Comparison of ENCODE assay signal across 8 cellular contexts in genomic region chr22:31754813-31755212, GRCh38. TPM values are rescaled to one million over a fixed set of nuclear protein-coding genes. Genes with fewer than 3 reads are reported as not detected.
DNase-seq lines count a peak whose midpoint lies in the region; ATAC-seq, FAIRE-seq and TF ChIP-seq lines count a peak whose summit lies in the region.

No MANE protein-coding gene starts in this region.

- H3K4me3 Mint-ChIP-seq in astrocyte (ENCODE audit: unreplicated experiment) = peak overlapping the region; percentile 89

- H3K9ac ChIP-seq in astrocyte (ENCODE audit: low read length) = peak overlapping the region; percentile 93
- peak overlapping the region in 1 of 2 donors; percentile 40 for H3K9ac ChIP-seq in liver (ENCODE audit: low read depth in 1 of 2, low read length in 2 of 2)

- peak overlapping the region; percentile 94 for H3K4me2 ChIP-seq in astrocyte (ENCODE audit: low read length)

- TF ChIP-seq EP300 in tibial nerve (IDR thresholded peaks at IDR 0.05) = no peak

- intact Hi-C loops in cardiac septum (cut with DNase I) = loop anchor here (5.0 kb wide), 3 partner anchors 73 to 657 kb away; partner anchors contain the start of genes PISD and RTCB

- H2AFZ ChIP-seq in astrocyte (ENCODE audit: low read depth, low read length) = peak overlapping the region; percentile 90

- H3K27ac ChIP-seq in cardiac muscle cell (peak overlapping the region; percentile 42), astrocyte (ENCODE audit: low read depth, low read length) (no peak overlapping the region), liver (ENCODE audit: low read depth in 1 of 2, low read length in 2 of 2) (peak overlapping the region; percentile 90 to 97), tibial nerve (peak overlapping the region; percentile 88 to 97 (median 92))

- no peaks in the 10 kb centered on the region for H4K20me1 ChIP-seq in astrocyte (ENCODE audit: insufficient read depth, low read length)

- peak; percentile 30 to 49 for TF ChIP-seq RAD21 in liver (IDR thresholded peaks at IDR 0.05)

- no peaks in the 10 kb centered on the region for H3K27me3 Mint-ChIP-seq in astrocyte (ENCODE audit: low read depth, unreplicated experiment)

- H3K36me3 Mint-ChIP-seq in astrocyte (ENCODE audit: low read depth, unreplicated experiment) = no peaks in the 10 kb centered on the region

- peak in 1 of 2 donors; percentile 9 for DNase-seq in cardiac muscle cell (ENCODE audit: low read depth in 1 of 2, low spot score in 1 of 2)
- no peak for DNase-seq in cardiac septum (ENCODE audit: low spot score)
- no peak for DNase-seq in astrocyte (ENCODE audit: low read depth)
- no peak for DNase-seq in tibial nerve (ENCODE audit: low spot score in 2 of 2)
- no peak for DNase-seq in UCSD-AML1 (lab: John Stamatoyannopoulos, UW; ENCODE audit: unreplicated experiment)
- DNase-seq in DMS153 (lab: John Stamatoyannopoulos, UW) = no peak

- peaks cover 19% of the 10 kb centered on the region for H3K79me2 ChIP-seq in astrocyte (ENCODE audit: insufficient read depth, low read length)

- H3K4me3 ChIP-seq in cardiac muscle cell (no peak overlapping the region), astrocyte (ENCODE audit: insufficient read depth, low read depth, low read length) (peak overlapping the region; percentile 86), liver (ENCODE audit: low read depth in 1 of 3, low read length in 3 of 3) (peak overlapping the region in 2 of 3 donors; percentile 67 to 85), tibial nerve (peak overlapping the region in 3 of 4 donors; percentile 76 to 97 (median 80))

- TF ChIP-seq POLR2A in tibial nerve (IDR thresholded peaks at IDR 0.05) = no peak

- peaks cover 18% of the 10 kb centered on the region for H3K4me1 Mint-ChIP-seq in astrocyte (ENCODE audit: low read depth, unreplicated experiment)

- H3K4me1 ChIP-seq in cardiac muscle cell (ENCODE audit: low read depth) (peaks cover 19% of the 10 kb centered on the region), astrocyte (ENCODE audit: insufficient read depth, low read length) (peaks cover 27% of the 10 kb centered on the region), liver (ENCODE audit: control insufficient read depth in 4 of 4, insufficient read depth in 4 of 4, low read length in 3 of 4) (peaks cover 2 to 54% (median 39%) of the 10 kb centered on the region in 4 donors), tibial nerve (peaks cover 0 to 40% (median 24%) of the 10 kb centered on the region in 4 donors)

- TF ChIP-seq CTCF in cardiac muscle cell (IDR thresholded peaks at IDR 0.05; ENCODE audit: low read depth, low read length) (no peak), astrocyte (IDR thresholded peaks at IDR 0.05; ENCODE audit: insufficient read depth, low read depth, low read length) (no peak), liver (IDR thresholded peaks at IDR 0.05; ENCODE audit: low read depth, low read length, missing input control) (no peak), tibial nerve (IDR thresholded peaks at IDR 0.05) (no peak)

- H3K27me3 ChIP-seq in cardiac muscle cell (no peaks in the 10 kb centered on the region), astrocyte (ENCODE audit: insufficient read depth, low read length) (no peaks in the 10 kb centered on the region), liver (ENCODE audit: control insufficient read depth in 4 of 4, insufficient read depth in 4 of 4, low read length in 3 of 4) (no peaks in the 10 kb centered on the region), tibial nerve (no peaks in the 10 kb centered on the region)

- ATAC-seq in GM21786 (IDR thresholded peaks at IDR 0.05; ENCODE audit: unreplicated experiment) = no peak

- 18% methylated on average over 6 of the region's 6 CpGs for WGBS in liver
- 29 to 41% methylated on average over 6 of the region's 6 CpGs for WGBS in tibial nerve, 2 donors

- H3K27ac Mint-ChIP-seq in astrocyte (ENCODE audit: unreplicated experiment) = no peak overlapping the region

- FAIRE-seq in astrocyte (lab: Jason Lieb, UNC) = no peak

- no peaks in the 10 kb centered on the region for H3K9me3 Mint-ChIP-seq in astrocyte (ENCODE audit: unreplicated experiment)

- peaks cover 4% of the 10 kb centered on the region for H3K36me3 ChIP-seq in cardiac muscle cell
- no peaks in the 10 kb centered on the region for H3K36me3 ChIP-seq in astrocyte (ENCODE audit: insufficient read depth, low read length)
- H3K36me3 ChIP-seq in liver (ENCODE audit: control insufficient read depth in 4 of 4, insufficient read depth in 3 of 4, low read depth in 1 of 4, low read length in 3 of 4) = peaks cover 0 to 5% (median 0%) of the 10 kb centered on the region in 4 donors
- peaks cover 0 to 27% (median 0%) of the 10 kb centered on the region in 3 donors for H3K36me3 ChIP-seq in tibial nerve

- H3K9me3 ChIP-seq in cardiac muscle cell (ENCODE audit: low read depth) = no peaks in the 10 kb centered on the region
- no peaks in the 10 kb centered on the region for H3K9me3 ChIP-seq in astrocyte (ENCODE audit: insufficient read depth, low read depth, low read length)
- H3K9me3 ChIP-seq in liver (ENCODE audit: control insufficient read depth in 4 of 4, low read length in 3 of 4) = no peaks in the 10 kb centered on the region
- no peaks in the 10 kb centered on the region for H3K9me3 ChIP-seq in tibial nerve

TF ChIP-seq in liver, 16 proteins besides CTCF, POLR2A, EP300 and RAD21 (continues in another document):
- TF ChIP-seq REST (IDR thresholded peaks at IDR 0.05) (peak; percentile 53), FOXA2 (IDR thresholded peaks at IDR 0.05) (no peak), MAX (IDR thresholded peaks at IDR 0.05) (peak; percentile 86), ATF3 (IDR thresholded peaks at IDR 0.05) (peak; percentile 56), HNF4A (conservative IDR thresholded peaks at IDR 0.05) (peak; percentile 89 to 91), FOXA1 (IDR thresholded peaks at IDR 0.05) (no peak), SP1 (IDR thresholded peaks at IDR 0.05) (peak; percentile 58), YY1 (IDR thresholded peaks at IDR 0.05) (no peak), HNF4G (IDR thresholded peaks at IDR 0.05) (peak; percentile 50), JUND (IDR thresholded peaks at IDR 0.05) (peak; percentile 77 to 88), TAF1 (conservative IDR thresholded peaks at IDR 0.05) (peak; percentile 63), GABPA (IDR thresholded peaks at IDR 0.05 in 1 of 2, conservative IDR thresholded peaks at IDR 0.05 in 1 of 2) (peak in 1 of 2 donors; percentile 30), ZBTB33 (IDR thresholded peaks at IDR 0.05) (peak; percentile 71), NR2F2 (IDR thresholded peaks at IDR 0.05) (peak; percentile 19)

RNA-seq across cellular contexts. Expression of gene DEPDC5, which starts 1.0 kb away (rescaled TPM):
- total RNA-seq in cardiac muscle cell (11.0 and 30.6 TPM in 2 replicates), cardiac septum (11.8 TPM), astrocyte (13.0 and 16.2 TPM in 2 replicates), liver (10 to 100 TPM in 1 of 2 donors, 1 to 10 TPM in 1; 9.8 to 19.4 TPM), tibial nerve (10 to 100 TPM; 18.0 to 33.9 (median 23.5) TPM)
- polyA plus RNA-seq in cardiac muscle cell (13.4 and 18.2 TPM in 2 replicates), liver (10 to 100 TPM in 1 of 2 donors, 1 to 10 TPM in 1; 5.5 to 15.4 TPM)

RNA-seq across cellular contexts. Expression of gene PRR14L, which starts 4.9 kb away (rescaled TPM):
- total RNA-seq in cardiac muscle cell (14.0 and 21.1 TPM in 2 replicates), cardiac septum (16.1 TPM), astrocyte (59.6 and 69.8 TPM in 2 replicates), liver (10 to 100 TPM; 17.8 to 20.2 TPM), tibial nerve (10 to 100 TPM; 22.8 to 28.4 (median 27.3) TPM)
- polyA plus RNA-seq in cardiac muscle cell (13.8 and 22.5 TPM in 2 replicates), liver (1 to 10 TPM; 4.5 to 9.1 TPM)
